In genomic region chr17:14354807-14355206, GRCh38 we compare ENCODE assay signal across 23 cellular contexts.
"Had no signal": no experiment of that assay in that cellular context is flagged by ENCODE, and none has a peak within 500 bp of the region (broad histone marks: within the 10 kb centered on the region; RNA-seq: fewer than 3 reads in every experiment).

No MANE protein-coding gene starts in this region.

- H3K9me3 Mint-ChIP-seq: T-cell had no signal

- H3K27me3 ChIP-seq: MG63, SJSA1 had no signal

- H3K27ac ChIP-seq: HL-60, SJSA1, SK-N-MC had no signal

- H3K4me3 ChIP-seq: MG63, SJSA1, SK-N-MC had no signal

- ATAC-seq: T-cell had no signal

- DNase-seq: Karpas-422, KG1, MG63, NCI-H1092 treated with DMSO at 0.1 percent for 48 hours, NCI-H1436, NCI-H187, NCI-H2029, NCI-H2081 treated with DMSO at 0.1 percent for 48 hours, NCI-H2171, NCI-H226, NCI-H446, NCI-H510A, NCI-H524 treated with DMSO at 0.1 percent for 48 hours, NCI-H69, NCI-H774, Right ventricle myocardium superior, RPMI8226, SIG-M5, SW 1271, T-cell had no signal

- H3K27ac Mint-ChIP-seq: T-cell had no signal

- H3K27me3 Mint-ChIP-seq: T-cell had no signal

- H3K9me3 ChIP-seq: MG63, SJSA1 had no signal

- H3K4me3 Mint-ChIP-seq: T-cell had no signal

- H3K36me3 ChIP-seq: MG63, SJSA1 had no signal
